In the genomic region with DNA sequence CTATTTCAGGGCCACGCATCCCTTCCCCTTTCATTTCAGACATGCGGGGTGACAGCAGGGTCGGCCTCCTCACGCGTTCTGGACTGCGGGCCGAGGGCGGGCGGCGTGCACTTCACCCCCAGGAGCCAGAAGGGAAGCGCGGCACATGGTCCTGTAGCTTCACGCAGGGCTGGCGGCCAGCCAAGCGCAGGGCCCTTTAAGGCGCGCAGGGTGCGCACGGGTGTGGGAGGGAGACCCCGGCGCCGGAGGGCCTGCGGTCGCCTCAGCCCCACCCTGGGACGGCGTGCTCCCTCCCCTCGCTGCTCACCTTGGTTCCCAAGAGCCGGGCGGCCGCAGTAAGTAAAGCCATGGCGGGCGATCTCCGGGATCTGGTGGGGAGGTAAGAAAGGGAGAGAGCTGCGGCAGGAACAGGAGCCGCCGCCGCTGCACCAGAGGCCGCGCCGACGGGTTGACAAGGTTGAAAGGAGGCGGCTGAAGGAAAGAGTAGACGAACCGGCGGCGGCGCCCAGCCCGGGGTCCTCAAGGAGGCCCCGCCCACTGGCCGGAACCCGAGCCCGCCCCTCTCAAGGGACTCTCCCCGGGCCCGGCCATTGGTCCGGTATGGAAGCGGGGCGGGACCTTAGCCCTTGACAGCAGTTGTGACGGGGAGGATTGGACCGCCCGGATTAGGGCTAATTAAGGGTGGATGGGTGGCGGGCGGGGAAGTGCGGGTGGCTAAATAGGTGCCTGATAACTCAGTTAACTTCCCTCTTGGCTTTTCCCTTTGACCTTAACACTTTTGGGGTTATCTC, we compare ENCODE assay signal across 1 cellular context.
TF ChIP-seq lines count a peak whose summit lies in the region.

TSS of gene CS (minus strand) at position 478 of the 791 bp plus-strand sequence. CDS start at position 349, 129 bp downstream.

TF ChIP-seq in GM23338, 12 proteins besides CTCF, POLR2A, EP300 and RAD21 (continued from another document):
- TF ChIP-seq, protein P1, sequence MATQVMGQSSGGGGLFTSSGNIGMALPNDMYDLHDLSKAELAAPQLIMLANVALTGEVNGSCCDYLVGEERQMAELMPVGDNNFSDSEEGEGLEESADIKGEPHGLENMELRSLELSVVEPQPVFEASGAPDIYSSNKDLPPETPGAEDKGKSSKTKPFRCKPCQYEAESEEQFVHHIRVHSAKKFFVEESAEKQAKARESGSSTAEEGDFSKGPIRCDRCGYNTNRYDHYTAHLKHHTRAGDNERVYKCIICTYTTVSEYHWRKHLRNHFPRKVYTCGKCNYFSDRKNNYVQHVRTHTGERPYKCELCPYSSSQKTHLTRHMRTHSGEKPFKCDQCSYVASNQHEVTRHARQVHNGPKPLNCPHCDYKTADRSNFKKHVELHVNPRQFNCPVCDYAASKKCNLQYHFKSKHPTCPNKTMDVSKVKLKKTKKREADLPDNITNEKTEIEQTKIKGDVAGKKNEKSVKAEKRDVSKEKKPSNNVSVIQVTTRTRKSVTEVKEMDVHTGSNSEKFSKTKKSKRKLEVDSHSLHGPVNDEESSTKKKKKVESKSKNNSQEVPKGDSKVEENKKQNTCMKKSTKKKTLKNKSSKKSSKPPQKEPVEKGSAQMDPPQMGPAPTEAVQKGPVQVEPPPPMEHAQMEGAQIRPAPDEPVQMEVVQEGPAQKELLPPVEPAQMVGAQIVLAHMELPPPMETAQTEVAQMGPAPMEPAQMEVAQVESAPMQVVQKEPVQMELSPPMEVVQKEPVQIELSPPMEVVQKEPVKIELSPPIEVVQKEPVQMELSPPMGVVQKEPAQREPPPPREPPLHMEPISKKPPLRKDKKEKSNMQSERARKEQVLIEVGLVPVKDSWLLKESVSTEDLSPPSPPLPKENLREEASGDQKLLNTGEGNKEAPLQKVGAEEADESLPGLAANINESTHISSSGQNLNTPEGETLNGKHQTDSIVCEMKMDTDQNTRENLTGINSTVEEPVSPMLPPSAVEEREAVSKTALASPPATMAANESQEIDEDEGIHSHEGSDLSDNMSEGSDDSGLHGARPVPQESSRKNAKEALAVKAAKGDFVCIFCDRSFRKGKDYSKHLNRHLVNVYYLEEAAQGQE (IDR thresholded peaks at IDR 0.05; ENCODE audit: unreplicated experiment), result no peak
- TF ChIP-seq POLR2AphosphoS5 (IDR thresholded peaks at IDR 0.05; ENCODE audit: low read depth) (peak; percentile 63), CREB1 (CRISPR knock-in tag; IDR thresholded peaks at IDR 0.05; ENCODE audit: low read depth) (peak; percentile 69), NANOG (IDR thresholded peaks at IDR 0.05; ENCODE audit: borderline replicate concordance) (no peak; the same call in 1 of the 2 replicates), ZNF331 (CRISPR knock-in tag; IDR thresholded peaks at IDR 0.05; ENCODE audit: low read depth) (no peak), EZH2phosphoT487 (IDR thresholded peaks at IDR 0.05; ENCODE audit: unreplicated experiment) (no peak), STAT1 (IDR thresholded peaks at IDR 0.05; ENCODE audit: unreplicated experiment) (no peak), ZNF462 (CRISPR knock-in tag; IDR thresholded peaks at IDR 0.05) (no peak), ZNF114 (CRISPR knock-in tag; IDR thresholded peaks at IDR 0.05) (no peak)
- TF ChIP-seq, protein P2, sequence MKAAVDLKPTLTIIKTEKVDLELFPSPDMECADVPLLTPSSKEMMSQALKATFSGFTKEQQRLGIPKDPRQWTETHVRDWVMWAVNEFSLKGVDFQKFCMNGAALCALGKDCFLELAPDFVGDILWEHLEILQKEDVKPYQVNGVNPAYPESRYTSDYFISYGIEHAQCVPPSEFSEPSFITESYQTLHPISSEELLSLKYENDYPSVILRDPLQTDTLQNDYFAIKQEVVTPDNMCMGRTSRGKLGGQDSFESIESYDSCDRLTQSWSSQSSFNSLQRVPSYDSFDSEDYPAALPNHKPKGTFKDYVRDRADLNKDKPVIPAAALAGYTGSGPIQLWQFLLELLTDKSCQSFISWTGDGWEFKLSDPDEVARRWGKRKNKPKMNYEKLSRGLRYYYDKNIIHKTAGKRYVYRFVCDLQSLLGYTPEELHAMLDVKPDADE (IDR thresholded peaks at IDR 0.05), result 0 out of 2 replicates have a peak, but pooled peaks have one; percentile 1
